ENCODE assay signal across 26 cellular contexts in the genomic region with DNA sequence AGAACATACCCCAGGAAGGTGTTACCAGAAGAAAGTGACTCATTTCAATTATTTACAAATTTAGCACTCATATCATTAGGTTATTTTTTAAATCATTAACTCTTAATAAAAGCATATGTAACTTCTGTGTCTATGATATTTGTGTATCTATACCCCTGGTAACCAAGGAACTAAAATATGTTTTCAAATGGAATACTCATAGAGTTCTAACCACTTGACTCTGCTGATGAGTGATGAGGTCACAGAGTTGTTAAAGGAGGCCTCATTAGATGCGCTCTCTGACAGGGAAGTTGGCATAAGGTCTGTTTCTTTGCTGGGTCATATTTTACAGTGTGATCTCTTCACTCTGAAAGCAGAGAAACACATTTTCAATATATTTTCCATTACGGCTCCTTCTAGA.
"Had no signal": no experiment of that assay in that cellular context is flagged by ENCODE, and none has a peak within 500 bp of the region (broad histone marks: within the 10 kb centered on the region; RNA-seq: fewer than 3 reads in every experiment).

No MANE protein-coding gene starts in this region.

- FAIRE-seq: endothelial cell of umbilical vein, urothelium cell line had no signal

- H3K4me1 ChIP-seq: esophagus muscularis mucosa, lower lobe of right lung, psoas muscle, sigmoid colon, testis, tibial artery, upper lobe of left lung had no signal

- H3K4me3 ChIP-seq: coronary artery, esophagus muscularis mucosa, lower lobe of right lung, ovary, psoas muscle, sigmoid colon, testis, tibial artery, upper lobe of left lung had no signal

- H3K9me3 ChIP-seq: lower lobe of right lung, ovary, psoas muscle, testis had no signal

- DNase-seq: dermis blood vessel endothelial cell; effector memory CD4-positive, alpha-beta T cell; foreskin melanocyte; hypothalamus; immature natural killer cell; islet precursor cell; kidney glomerular epithelial cell; left ventricle myocardium superior; lower lobe of right lung; naive thymus-derived CD8-positive, alpha-beta T cell; occipital lobe; ovary; posterior cingulate gyrus; psoas muscle; right cardiac atrium; sigmoid colon; stimulated activated CD4-positive, alpha-beta T cell treated with anti-CD3 and anti-CD28 coated beads, Interleukin-4, amount 100 ng/mL, for 4 hours; stimulated activated naive CD8-positive, alpha-beta T cell treated with anti-CD3 and anti-CD28 coated beads, Interleukin-15, Interleukin-2, amounts not matched to agents 100 U/mL and 50 U/mL, for 24 hours; substantia nigra; testis; tibial artery; upper lobe of left lung had no signal

- H3K36me3 ChIP-seq: esophagus muscularis mucosa, lower lobe of right lung, ovary, sigmoid colon, upper lobe of left lung had no signal

- H3K27me3 ChIP-seq: esophagus muscularis mucosa, ovary, sigmoid colon, testis, tibial artery, upper lobe of left lung had no signal

- H3K27ac ChIP-seq: coronary artery, esophagus muscularis mucosa, lower lobe of right lung, ovary, psoas muscle, sigmoid colon, testis, tibial artery, upper lobe of left lung had no signal
